In genomic region chr3:184553385-184553784, GRCh38 we compare ENCODE assay signal across 19 cellular contexts. TPM values are rescaled to one million over a fixed set of nuclear protein-coding genes. Genes with fewer than 3 reads are reported as not detected.
DNase-seq lines count a peak whose midpoint lies in the region; ATAC-seq and TF ChIP-seq lines count a peak whose summit lies in the region.
"Had no signal": no experiment of that assay in that cellular context is flagged by ENCODE, and none has a peak within 500 bp of the region (broad histone marks: within the 10 kb centered on the region; RNA-seq: fewer than 3 reads in every experiment).

No MANE protein-coding gene starts in this region.

- peaks cover 72% of the 10 kb centered on the region for H3K4me1 Mint-ChIP-seq in activated naive CD4-positive, alpha-beta T cell treated with anti-CD3 and anti-CD28 coated beads, Interleukin-2, amount 50 U/mL, for 24 hours

- H3K36me3 ChIP-seq in spleen: no peaks in the 10 kb centered on the region

- H3K4me3 Mint-ChIP-seq in activated naive CD4-positive, alpha-beta T cell treated with anti-CD3 and anti-CD28 coated beads, Interleukin-2, amount 50 U/mL, for 24 hours: no peak overlapping the region
- H3K4me3 Mint-ChIP-seq: HFFc6 had no signal

- H3K27me3 Mint-ChIP-seq in activated naive CD4-positive, alpha-beta T cell treated with anti-CD3 and anti-CD28 coated beads, Interleukin-2, amount 50 U/mL, for 24 hours: peaks cover 6% of the 10 kb centered on the region

- peak overlapping the region; percentile 62 for H3K27ac Mint-ChIP-seq in activated naive CD4-positive, alpha-beta T cell treated with anti-CD3 and anti-CD28 coated beads, Interleukin-2, amount 50 U/mL, for 24 hours
- H3K27ac Mint-ChIP-seq in activated naive CD4-positive, alpha-beta T cell treated with anti-CD3 and anti-CD28 coated beads, Interleukin-2, amount 50 U/mL, for 72 hours: no peak overlapping the region
- H3K27ac Mint-ChIP-seq: HFFc6 had no signal

- H3K27me3 ChIP-seq in spleen (replicated peaks in 1 of 7): peaks cover 0 to 74% (median 8%) of the 10 kb centered on the region in 7 donors

- no peak overlapping the region for H3K27ac ChIP-seq in spleen
- H3K27ac ChIP-seq: C4-2B had no signal

- no peaks in the 10 kb centered on the region for H3K9me3 Mint-ChIP-seq in activated naive CD4-positive, alpha-beta T cell treated with anti-CD3 and anti-CD28 coated beads, Interleukin-2, amount 50 U/mL, for 24 hours
- H3K9me3 Mint-ChIP-seq in activated naive CD4-positive, alpha-beta T cell treated with anti-CD3 and anti-CD28 coated beads, Interleukin-2, amount 50 U/mL, for 72 hours: no peaks in the 10 kb centered on the region
- H3K9me3 Mint-ChIP-seq: HFFc6 had no signal

- peaks cover 0 to 14% (median 5%) of the 10 kb centered on the region in 6 donors for H3K4me1 ChIP-seq in spleen

- 73 to 92% (median 89%) methylated on average over 4 of the region's 4 CpGs for WGBS in spleen, 5 donors

- no peaks in the 10 kb centered on the region for H3K9me3 ChIP-seq in spleen

- H3K4me3 ChIP-seq in spleen: no peak overlapping the region

- no peaks in the 10 kb centered on the region for H3K36me3 Mint-ChIP-seq in activated naive CD4-positive, alpha-beta T cell treated with anti-CD3 and anti-CD28 coated beads, Interleukin-2, amount 50 U/mL, for 24 hours
- H3K36me3 Mint-ChIP-seq in activated naive CD4-positive, alpha-beta T cell treated with anti-CD3 and anti-CD28 coated beads, Interleukin-2, amount 50 U/mL, for 72 hours: no peaks in the 10 kb centered on the region

- no peak for TF ChIP-seq CTCF in spleen (IDR thresholded peaks at IDR 0.05 in 8 of 11, conservative IDR thresholded peaks at IDR 0.05 in 3 of 11)

- TF ChIP-seq POLR2A in spleen (IDR thresholded peaks at IDR 0.05): no peak

- DNase-seq in activated naive CD4-positive, alpha-beta T cell treated with anti-CD3 and anti-CD28 coated beads, Interleukin-2, amount 50 U/mL, for 72 hours (ENCODE audit: low spot score in 2 of 2): no peak
- DNase-seq in cerebellar cortex (ENCODE audit: low spot score): peak; percentile 79
- peak; percentile 81 for DNase-seq in medulla oblongata (ENCODE audit: extremely low spot score)
- DNase-seq in spleen: peak; percentile 12
- DNase-seq in HuH-7.5 (ENCODE audit: low spot score): no peak
- DNase-seq: 8988T, DND-41, HFFc6, KG1, NCI-H1048, NCI-H146, NCI-H226, NCI-H526 treated with DMSO at 0.1 percent for 48 hours, RPMI8226 had no signal

- intact Hi-C loops in spleen (cut with DNase I; ENCODE audit: low total_unique reads): no loop called here

- ATAC-seq in activated naive CD4-positive, alpha-beta T cell treated with anti-CD3 and anti-CD28 coated beads, Interleukin-2, amount 50 U/mL, for 72 hours: no peak
- ATAC-seq in GM18870 (IDR thresholded peaks at IDR 0.05; ENCODE audit: unreplicated experiment) (no peak), HG02610 (IDR thresholded peaks at IDR 0.05; ENCODE audit: unreplicated experiment) (no peak)

RNA-seq across cellular contexts. Expression of gene EPHB3, which starts 8.2 kb away (rescaled TPM):
- under 1 TPM in 1 of 2 donors, not detected in 1; 0.19 TPM for total RNA-seq in activated naive CD4-positive, alpha-beta T cell treated with anti-CD3 and anti-CD28 coated beads, Interleukin-2, amount 50 U/mL, for 72 hours
- total RNA-seq in spleen: 1 to 10 TPM in 4 of 7 donors, under 1 TPM in 3; 0.23 to 2.3 (median 1.3) TPM
- under 1 TPM; 0.48 to 0.98 (median 0.52) TPM for polyA plus RNA-seq in spleen
- total RNA-seq: OCI-LY7 had no signal

Comparison
In these comparisons a context has a peak if more than half of its experiments do, and no peak if none do; other contexts are left out.
1. DNase-seq: peak in cerebellar cortex (single experiment), medulla oblongata (single experiment) and spleen (single experiment); none in activated naive CD4-positive, alpha-beta T cell treated with anti-CD3 and anti-CD28 coated beads, Interleukin-2, amount 50 U/mL, for 72 hours (0 of 2) and HuH-7.5 (single experiment).